In genomic region chr18:42480521-42480920, GRCh38 we compare ENCODE assay signal across 24 cellular contexts.
DNase-seq lines count a peak whose midpoint lies in the region; ATAC-seq and TF ChIP-seq lines count a peak whose summit lies in the region.
"Had no signal": no experiment of that assay in that cellular context is flagged by ENCODE, and none has a peak within 500 bp of the region (broad histone marks: within the 10 kb centered on the region; RNA-seq: fewer than 3 reads in every experiment).

No MANE protein-coding gene starts in this region.

- H3K27me3 Mint-ChIP-seq in nephron progenitor cell (ENCODE audit: low read depth, poor library complexity), result peaks cover 2% of the 10 kb centered on the region
- H3K27me3 Mint-ChIP-seq: T-cell had no signal

- no peak overlapping the region for H3K4me3 Mint-ChIP-seq in nephron progenitor cell
- H3K4me3 Mint-ChIP-seq: GM23338, H9, HFFc6, T-cell had no signal

- no peaks in the 10 kb centered on the region for H3K9me3 ChIP-seq in testis

- in situ Hi-C loops in Caki2 (cut with HindIII; ENCODE audit: low pct_unique_long_range_greater_than_20kb, low sequenced_read_pairs), result no loop called here
- in situ Hi-C loops in G401 (cut with HindIII; ENCODE audit: low sequenced_read_pairs), result no loop called here

- ATAC-seq in GM21717 (IDR thresholded peaks at IDR 0.05; ENCODE audit: unreplicated experiment), result no peak
- ATAC-seq: GM12878, GM23338 had no signal

- H3K27ac ChIP-seq in testis, result no peak overlapping the region
- H3K27ac ChIP-seq: PC-9, RWPE1 had no signal

- H3K36me3 Mint-ChIP-seq in nephron progenitor cell (ENCODE audit: low read depth), result peaks cover 10% of the 10 kb centered on the region
- H3K36me3 Mint-ChIP-seq: T-cell had no signal

- H3K9me3 Mint-ChIP-seq in nephron progenitor cell, result peaks cover 22% of the 10 kb centered on the region

- H3K27me3 ChIP-seq in testis, result no peaks in the 10 kb centered on the region

- TF ChIP-seq CTCF in nephron progenitor cell (IDR thresholded peaks at IDR 0.05), result no peak
- TF ChIP-seq CTCF in testis (IDR thresholded peaks at IDR 0.05), result no peak

- H3K4me1 Mint-ChIP-seq in nephron progenitor cell, result peaks cover 30% of the 10 kb centered on the region
- H3K4me1 Mint-ChIP-seq: GM23338, H9, T-cell had no signal

- no peak for TF ChIP-seq POLR2A in testis (IDR thresholded peaks at IDR 0.05)

- no peaks in the 10 kb centered on the region for H3K4me1 ChIP-seq in testis

- peak overlapping the region; percentile 47 for H3K27ac Mint-ChIP-seq in nephron progenitor cell
- H3K27ac Mint-ChIP-seq: GM23338, H9, HFFc6, T-cell had no signal

- no peaks in the 10 kb centered on the region for H3K36me3 ChIP-seq in testis (ENCODE audit: low read depth, missing control alignments)

- intact Hi-C loops in testis (cut with DNase I; ENCODE audit: low total_unique reads), result no loop called here

- H3K4me3 ChIP-seq in testis, result no peak overlapping the region
- H3K4me3 ChIP-seq: GM12878, GM23338, PC-9 had no signal

- WGBS in testis, 2 donors, result 57 to 71% methylated on average over 3 of the region's 3 CpGs

- DNase-seq in Caki2 (ENCODE audit: low read depth) (peak; percentile 13), NCI-H146 (lab: John Stamatoyannopoulos, UW) (peak; percentile 97), astrocyte of the hippocampus (ENCODE audit: low read depth, low spot score) (peak; percentile 16), nephron progenitor cell (peak; percentile 6), RPMI8226 (no peak), G401 (ENCODE audit: low spot score) (no peak), testis (no peak)
- DNase-seq: GDM1, H9, HFFc6, IMR-90, KG1, MM.1S, NCI-H1048, NCI-H1436, NCI-H2029, NCI-H526 treated with DMSO at 0.1 percent for 48 hours, PC-9, SHP77, T-cell had no signal

Comparison
In these comparisons a context has a peak if more than half of its experiments do, and no peak if none do; other contexts are left out.
1. DNase-seq: peak in Caki2 (single experiment), NCI-H146 (single experiment), astrocyte of the hippocampus (single experiment) and nephron progenitor cell (single experiment); none in RPMI8226 (single experiment), G401 (single experiment) and testis (single experiment).